In genomic region chr2:174248998-174249592, GRCh38 we compare ENCODE assay signal across 8 cellular contexts. TPM values are rescaled to one million over a fixed set of nuclear protein-coding genes. Genes with fewer than 3 reads are reported as not detected.
A peak's percentile ranks its signal among the peaks of the same experiment; 100 is the strongest.
DNase-seq lines count a peak whose midpoint lies in the region; ATAC-seq and TF ChIP-seq lines count a peak whose summit lies in the region.

No MANE protein-coding gene starts in this region.

- peak overlapping the region; percentile 85 to 87 (median 86) for H3K4me3 Mint-ChIP-seq in CD4-positive, CD25-positive, alpha-beta regulatory T cell
- peak overlapping the region; percentile 86 for H3K4me3 Mint-ChIP-seq in neural crest cell

- TF ChIP-seq CTCF in NB4 (IDR thresholded peaks at IDR 0.05; ENCODE audit: low read depth, low read length) (no peak), neural crest cell (conservative IDR thresholded peaks at IDR 0.05) (no peak)

- peaks cover 14 to 26% (median 20%) of the 10 kb centered on the region in 4 donors for H3K4me1 Mint-ChIP-seq in CD4-positive, CD25-positive, alpha-beta regulatory T cell
- H3K4me1 Mint-ChIP-seq in neural crest cell, result peaks cover 34% of the 10 kb centered on the region

- H3K27ac ChIP-seq in CD4-positive, CD25-positive, alpha-beta regulatory T cell (ENCODE audit: insufficient read depth, low read length, poor library complexity, severe bottlenecking), result peak overlapping the region; percentile 70
- no peak overlapping the region for H3K27ac ChIP-seq in effector memory CD4-positive, alpha-beta T cell (ENCODE audit: insufficient read depth, low read length, poor library complexity, severe bottlenecking)

- H3K27ac Mint-ChIP-seq in CD4-positive, CD25-positive, alpha-beta regulatory T cell, result peak overlapping the region in 2 of 3 donors; percentile 90
- H3K27ac Mint-ChIP-seq in neural crest cell (ENCODE audit: unreplicated experiment), result peak overlapping the region; percentile 83

- TF ChIP-seq POLR2A in NB4 (IDR thresholded peaks at IDR 0.05; ENCODE audit: extremely low read depth, insufficient read length), result no peak
- TF ChIP-seq POLR2A in GM18505 (IDR thresholded peaks at IDR 0.05; ENCODE audit: borderline replicate concordance, extremely low read depth, insufficient read depth, insufficient read length), result no peak

- H3K9me3 ChIP-seq in CD4-positive, CD25-positive, alpha-beta regulatory T cell (ENCODE audit: control insufficient read depth in 2 of 2, low read length in 2 of 2), result no peaks in the 10 kb centered on the region
- no peaks in the 10 kb centered on the region for H3K9me3 ChIP-seq in effector memory CD4-positive, alpha-beta T cell (ENCODE audit: control insufficient read depth, low read length)

- H3K27me3 ChIP-seq in CD4-positive, CD25-positive, alpha-beta regulatory T cell (ENCODE audit: control insufficient read depth, insufficient read depth, low read length), result no peaks in the 10 kb centered on the region
- no peaks in the 10 kb centered on the region for H3K27me3 ChIP-seq in effector memory CD4-positive, alpha-beta T cell (replicated peaks; ENCODE audit: control insufficient read depth, insufficient read depth, low read length, poor library complexity, severe bottlenecking)

- H3K27me3 Mint-ChIP-seq in CD4-positive, CD25-positive, alpha-beta regulatory T cell, result peaks cover under 1% of the 10 kb centered on the region
- no peaks in the 10 kb centered on the region for H3K27me3 Mint-ChIP-seq in neural crest cell (ENCODE audit: low read depth)

- no peak for DNase-seq in CD4-positive, CD25-positive, alpha-beta regulatory T cell
- DNase-seq in NB4 (ENCODE audit: low read depth) (peak; percentile 29), neural crest cell (ENCODE audit: low read depth, low spot score) (no peak), pons (ENCODE audit: low spot score) (no peak), SIG-M5 treated with dmso at 0.1 percent for 504 hours (lab: John Stamatoyannopoulos, UW; ENCODE audit: unreplicated experiment) (no peak)
- no peak for DNase-seq in effector memory CD4-positive, alpha-beta T cell
- no peak for DNase-seq in stimulated activated CD4-positive, alpha-beta T cell treated with anti-CD3 and anti-CD28 coated beads, Interleukin-4, amount 100 ng/mL, for 4 hours

- peaks cover 20% of the 10 kb centered on the region for H3K4me1 ChIP-seq in CD4-positive, CD25-positive, alpha-beta regulatory T cell (ENCODE audit: control insufficient read depth, insufficient read depth, low read length, poor library complexity, severe bottlenecking)
- H3K4me1 ChIP-seq in effector memory CD4-positive, alpha-beta T cell (ENCODE audit: control insufficient read depth, insufficient read depth, low read length, poor library complexity, severe bottlenecking), result no peaks in the 10 kb centered on the region

- no peaks in the 10 kb centered on the region for H3K9me3 Mint-ChIP-seq in CD4-positive, CD25-positive, alpha-beta regulatory T cell
- H3K9me3 Mint-ChIP-seq in neural crest cell, result peaks cover 4% of the 10 kb centered on the region

- ATAC-seq in CD4-positive, CD25-positive, alpha-beta regulatory T cell (ENCODE audit: low read depth in 2 of 2), result no peak
- no peak for ATAC-seq in GM18505 (IDR thresholded peaks at IDR 0.05; ENCODE audit: unreplicated experiment)

- H3K4me3 ChIP-seq in CD4-positive, CD25-positive, alpha-beta regulatory T cell (ENCODE audit: low read depth, low read length), result peak overlapping the region; percentile 76
- peak overlapping the region; percentile 69 for H3K4me3 ChIP-seq in NB4 (ENCODE audit: low read depth, low read length)
- peak overlapping the region; percentile 62 for H3K4me3 ChIP-seq in effector memory CD4-positive, alpha-beta T cell (ENCODE audit: insufficient read depth, low read depth, low read length, poor library complexity, severe bottlenecking)

- peaks cover 9% of the 10 kb centered on the region for H3K36me3 Mint-ChIP-seq in CD4-positive, CD25-positive, alpha-beta regulatory T cell
- H3K36me3 Mint-ChIP-seq in neural crest cell (ENCODE audit: low read depth), result peaks cover 6% of the 10 kb centered on the region

- H3K36me3 ChIP-seq in CD4-positive, CD25-positive, alpha-beta regulatory T cell (ENCODE audit: control insufficient read depth, insufficient read depth, low read length), result peaks cover under 1% of the 10 kb centered on the region
- H3K36me3 ChIP-seq in effector memory CD4-positive, alpha-beta T cell (ENCODE audit: control insufficient read depth, insufficient read depth, low read length), result no peaks in the 10 kb centered on the region

RNA-seq across cellular contexts. Expression of gene OLA1, which starts 0.8 kb away (rescaled TPM):
- total RNA-seq in CD4-positive, CD25-positive, alpha-beta regulatory T cell, result 36.9 TPM
- polyA plus RNA-seq in CD4-positive, CD25-positive, alpha-beta regulatory T cell, result 10 to 100 TPM; 54.1 to 77.4 (median 62.3) TPM
- total RNA-seq in neural crest cell, result 166 and 170 TPM in 2 replicates
